ENCODE assay signal across 23 cellular contexts in genomic region chr6:84007871-84008270, GRCh38. TPM values are rescaled to one million over a fixed set of nuclear protein-coding genes. Genes with fewer than 3 reads are reported as not detected.
"Had no signal": no experiment of that assay in that cellular context is flagged by ENCODE, and none has a peak within 500 bp of the region (broad histone marks: within the 10 kb centered on the region; RNA-seq: fewer than 3 reads in every experiment).

No MANE protein-coding gene starts in this region.

- H3K27ac ChIP-seq: body of pancreas, cardiac muscle cell, epithelial cell of prostate, gastroesophageal sphincter, left ventricle myocardium inferior, sigmoid colon, transverse colon, WERI-Rb-1 had no signal

- H3K4me3 ChIP-seq: body of pancreas, cardiac muscle cell, gastroesophageal sphincter, left ventricle myocardium inferior, sigmoid colon, smooth muscle cell, transverse colon had no signal

- H3K27me3 ChIP-seq: body of pancreas, cardiac muscle cell, sigmoid colon, transverse colon had no signal

- DNase-seq: activated CD4-positive, alpha-beta T cell treated with anti-CD3 and anti-CD28 coated beads, Interleukin-2, amount 10 ng/mL, durations not matched to agents 7 days and 5 days; activated CD4-positive, CD25-positive, alpha-beta regulatory T cell treated with anti-CD3 and anti-CD28 coated beads, Interleukin-2, amount 50 U/mL, for 72 hours; activated CD8-positive, alpha-beta memory T cell treated with anti-CD3 and anti-CD28 coated beads, Interleukin-2, amount 10 ng/mL, durations not matched to agents 7 days and 5 days; activated CD8-positive, alpha-beta T cell treated with anti-CD3 and anti-CD28 coated beads for 36 hours; activated effector memory CD4-positive, alpha-beta T cell treated with anti-CD3 and anti-CD28 coated beads, Interleukin-2, amount 50 U/mL, for 16 hours; activated naive CD4-positive, alpha-beta T cell treated with anti-CD3 and anti-CD28 coated beads, Interleukin-2, amount 10 ng/mL, durations not matched to agents 7 days and 5 days; activated T-cell treated with anti-CD3 and anti-CD28 coated beads for 4 hours; anterior cingulate cortex; body of pancreas; head of caudate nucleus; hypothalamus; left ventricle myocardium inferior; naive thymus-derived CD4-positive, alpha-beta T cell; occipital lobe; sigmoid colon; stimulated activated CD4-positive, alpha-beta T cell treated with anti-CD3 and anti-CD28 coated beads, Interleukin-15, amount 100 ng/mL, for 24 hours; stimulated activated naive B cell treated with anti-CD40 and anti-IgM and Interleukin-4, amounts not matched to agents 10 μg/mL and 1 μg/mL and 100 μg/mL, for 72 hours; transverse colon; WERI-Rb-1 had no signal

RNA-seq across cellular contexts. Expression of gene MRAP2, which starts 25.7 kb away (rescaled TPM):
- total RNA-seq: activated CD4-positive, alpha-beta T cell treated with anti-CD3 and anti-CD28 coated beads, Interleukin-2, amount 10 ng/mL, durations not matched to agents 7 days and 5 days; activated CD8-positive, alpha-beta memory T cell treated with anti-CD3 and anti-CD28 coated beads, Interleukin-2, amount 10 ng/mL, durations not matched to agents 7 days and 5 days; activated CD8-positive, alpha-beta T cell treated with anti-CD3 and anti-CD28 coated beads for 36 hours; naive thymus-derived CD4-positive, alpha-beta T cell had no signal
